1 cellular context compared by ENCODE assay signal in genomic region chr12:104064031-104064841, GRCh38.
TF ChIP-seq lines count a peak whose summit lies in the region.

TSS of gene HCFC2 (plus strand) at chr12:104064531. CDS start at chr12:104064561, 30 bp downstream.

TF ChIP-seq in HepG2, 621 proteins besides CTCF, POLR2A, EP300 and RAD21 (continued from another document and continues in another):
- no peak for TF ChIP-seq HMGXB3 (CRISPR knock-in tag; IDR thresholded peaks at IDR 0.05; ENCODE audit: borderline replicate concordance)
- no peak; the same call in 1 of the 2 replicates for TF ChIP-seq ZXDC (CRISPR knock-in tag; IDR thresholded peaks at IDR 0.05)
- no peak for TF ChIP-seq THYN1 (CRISPR knock-in tag; IDR thresholded peaks at IDR 0.05; ENCODE audit: borderline replicate concordance, low read depth)
- TF ChIP-seq IRX3 (CRISPR knock-in tag; IDR thresholded peaks at IDR 0.05; ENCODE audit: borderline replicate concordance, low read depth), result no peak
- TF ChIP-seq CENPT (CRISPR knock-in tag; IDR thresholded peaks at IDR 0.05; ENCODE audit: low read depth), result no peak
- TF ChIP-seq HMG20B (CRISPR knock-in tag; conservative IDR thresholded peaks at IDR 0.05), result no peak; the same call in 1 of the 2 replicates
- TF ChIP-seq RFXANK (CRISPR knock-in tag; IDR thresholded peaks at IDR 0.05), result no peak
- TF ChIP-seq ZNF780A (CRISPR knock-in tag; IDR thresholded peaks at IDR 0.05), result peak; percentile 64; the same call in 1 of the 2 replicates
- no peak for TF ChIP-seq PLRG1 (conservative IDR thresholded peaks at IDR 0.05)
- no peak for TF ChIP-seq ZEB1 (IDR thresholded peaks at IDR 0.05; ENCODE audit: insufficient replicate concordance, low read depth)
- TF ChIP-seq SMYD3 (CRISPR knock-in tag; IDR thresholded peaks at IDR 0.05), result no peak
- no peak for TF ChIP-seq ZNF260 (CRISPR knock-in tag; IDR thresholded peaks at IDR 0.05; ENCODE audit: borderline replicate concordance, low read depth)
- no peak for TF ChIP-seq KDM1A (CRISPR knock-in tag; IDR thresholded peaks at IDR 0.05)
- no peak; the same call in 1 of the 2 replicates for TF ChIP-seq SNAPC2 (CRISPR knock-in tag; IDR thresholded peaks at IDR 0.05)
- no peak for TF ChIP-seq RBM22 (optimal IDR thresholded peaks at IDR 0.05; ENCODE audit: low read length)
- no peak for TF ChIP-seq HOXA7 (CRISPR knock-in tag; IDR thresholded peaks at IDR 0.05)
- TF ChIP-seq ZNF672 (CRISPR knock-in tag; IDR thresholded peaks at IDR 0.05), result no peak
- no peak for TF ChIP-seq ZNF318 (CRISPR knock-in tag; IDR thresholded peaks at IDR 0.05)
- no peak for TF ChIP-seq ADNP (CRISPR knock-in tag; IDR thresholded peaks at IDR 0.05)
- TF ChIP-seq PHF20 (CRISPR knock-in tag; IDR thresholded peaks at IDR 0.05), result peak; percentile 81
- peak; percentile 48 for TF ChIP-seq FOXC1 (CRISPR knock-in tag; IDR thresholded peaks at IDR 0.05; ENCODE audit: borderline replicate concordance)
- TF ChIP-seq ZSCAN5A (CRISPR knock-in tag; IDR thresholded peaks at IDR 0.05; ENCODE audit: borderline replicate concordance), result peak; percentile 12; the same call in 1 of the 2 replicates
- TF ChIP-seq GPN1 (CRISPR knock-in tag; IDR thresholded peaks at IDR 0.05; ENCODE audit: borderline replicate concordance), result no peak
- TF ChIP-seq ZNF326 (CRISPR knock-in tag; IDR thresholded peaks at IDR 0.05; ENCODE audit: borderline replicate concordance), result no peak
- no peak for TF ChIP-seq PHB2 (IDR thresholded peaks at IDR 0.05; ENCODE audit: partially characterized antibody)
- no peak for TF ChIP-seq NR2F1 (CRISPR knock-in tag; IDR thresholded peaks at IDR 0.05)
- TF ChIP-seq KDM4B (CRISPR knock-in tag; IDR thresholded peaks at IDR 0.05), result no peak
- no peak for TF ChIP-seq ZUFSP (CRISPR knock-in tag; IDR thresholded peaks at IDR 0.05; ENCODE audit: borderline replicate concordance)
- TF ChIP-seq GATAD1 (CRISPR knock-in tag; IDR thresholded peaks at IDR 0.05), result peak; percentile 88
- peak; percentile 83 for TF ChIP-seq RBFOX2 (IDR thresholded peaks at IDR 0.05; ENCODE audit: low read depth, low read length)
- TF ChIP-seq TOE1 (CRISPR knock-in tag; IDR thresholded peaks at IDR 0.05), result no peak
- TF ChIP-seq SOX5 (CRISPR knock-in tag; IDR thresholded peaks at IDR 0.05; ENCODE audit: borderline replicate concordance), result 0 out of 2 replicates have a peak, but pooled peaks have one; percentile 21
- no peak for TF ChIP-seq PREB (CRISPR knock-in tag; IDR thresholded peaks at IDR 0.05)
- peak; percentile 79; the same call in 1 of the 2 replicates for TF ChIP-seq SKIL (CRISPR knock-in tag; IDR thresholded peaks at IDR 0.05; ENCODE audit: borderline replicate concordance)
- TF ChIP-seq ZNF180 (CRISPR knock-in tag; IDR thresholded peaks at IDR 0.05; ENCODE audit: borderline replicate concordance, low read depth), result no peak
- no peak for TF ChIP-seq ZNF713 (CRISPR knock-in tag; IDR thresholded peaks at IDR 0.05)
- TF ChIP-seq GATAD2A (CRISPR knock-in tag; IDR thresholded peaks at IDR 0.05), result peak; percentile 25; the same call in 1 of the 2 replicates
- peak; percentile 82 for TF ChIP-seq ARNT2 (CRISPR knock-in tag; IDR thresholded peaks at IDR 0.05; ENCODE audit: low read depth)
- no peak for TF ChIP-seq SRF (IDR thresholded peaks at IDR 0.05; ENCODE audit: low read depth, low read length)
